Comparison of ENCODE assay signal across 29 cellular contexts in the genomic region with DNA sequence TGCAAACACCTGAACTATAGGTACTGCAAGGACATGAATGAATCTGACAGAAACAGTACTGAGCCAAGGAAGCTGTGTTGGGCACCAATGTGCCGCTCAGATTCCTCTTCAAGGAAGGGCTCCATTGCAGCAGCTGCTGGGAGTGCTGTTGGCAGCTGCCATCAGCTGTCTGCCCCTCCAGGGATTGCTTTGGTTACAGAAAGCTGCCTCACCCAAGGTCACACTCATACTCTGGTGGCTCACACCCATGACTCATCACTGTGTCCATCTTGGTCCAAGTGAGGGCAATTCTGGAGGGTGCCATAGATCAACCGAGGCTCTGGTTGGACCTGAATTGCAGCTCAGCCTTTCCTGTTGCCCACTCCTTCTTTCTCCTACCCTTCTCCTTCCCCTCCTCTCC. TPM values are rescaled to one million over a fixed set of nuclear protein-coding genes. Genes with fewer than 3 reads are reported as not detected.
DNase-seq lines count a peak whose midpoint lies in the region; ATAC-seq, FAIRE-seq and TF ChIP-seq lines count a peak whose summit lies in the region.
"Had no signal": no experiment of that assay in that cellular context is flagged by ENCODE, and none has a peak within 500 bp of the region (broad histone marks: within the 10 kb centered on the region; RNA-seq: fewer than 3 reads in every experiment).

No MANE protein-coding gene starts in this region.

- ATAC-seq in A549 = no peak
- no peak for ATAC-seq in GM21825 (IDR thresholded peaks at IDR 0.05; ENCODE audit: unreplicated experiment)
- ATAC-seq: activated CD8-positive, alpha-beta T cell treated with anti-CD3 and anti-CD28 coated beads, Interleukin-2, amount 10 ng/mL, durations not matched to agents 7 days and 5 days; activated T-helper 17 cell treated with anti-CD3 and anti-CD28 coated beads, Interleukin-2, amount 50 U/mL, for 72 hours; body of pancreas; effector memory CD8-positive, alpha-beta T cell; HCT116; left lobe of liver; T-helper 17 cell; upper lobe of right lung had no signal

- no peak for TF ChIP-seq RAD21 in A549 (conservative IDR thresholded peaks at IDR 0.05 in 1 of 2, IDR thresholded peaks at IDR 0.05 in 1 of 2)

- no peak for TF ChIP-seq EP300 in A549 (IDR thresholded peaks at IDR 0.05)

- peak in 1 of 2 experiments; percentile 5 for DNase-seq in A549 (ENCODE audit: low read depth in 1 of 2, low spot score in 1 of 2)
- DNase-seq in COLO668 (lab: John Stamatoyannopoulos, UW; ENCODE audit: unreplicated experiment) = peak; percentile 14
- peak; percentile 57 for DNase-seq in M059J (ENCODE audit: low read depth)
- DNase-seq in epithelial cell of esophagus (ENCODE audit: low read depth) = peak; percentile 6
- no peak for DNase-seq in mesenteric fat pad (ENCODE audit: low spot score)
- DNase-seq in H4 (ENCODE audit: low spot score) = no peak
- DNase-seq: activated CD8-positive, alpha-beta T cell treated with anti-CD3 and anti-CD28 coated beads, Interleukin-2, amount 10 ng/mL, durations not matched to agents 7 days and 5 days; activated naive CD4-positive, alpha-beta T cell treated with anti-CD3 and anti-CD28 coated beads, Interleukin-2, amount 10 ng/mL, durations not matched to agents 7 days and 5 days; body of pancreas; effector memory CD8-positive, alpha-beta T cell; IMR-90; mesendoderm; NCI-H1092; NCI-H187; stimulated activated CD4-positive, alpha-beta T cell treated with anti-CD3 and anti-CD28 coated beads, Interleukin-1b, Interleukin-23, amount 100 ng/mL, for 48 hours; stimulated activated naive CD4-positive, alpha-beta T cell treated with Interleukin-2 at 50 U/mL for 16 hours; T-helper 17 cell; upper lobe of right lung had no signal

- no peaks in the 10 kb centered on the region for H3K9me3 ChIP-seq in A549
- H3K9me3 ChIP-seq: body of pancreas, right atrium auricular region, suprapubic skin, upper lobe of right lung had no signal

- H3K4me3 ChIP-seq in A549 (no peak overlapping the region), epithelial cell of esophagus (ENCODE audit: low read length) (no peak overlapping the region)
- H3K4me3 ChIP-seq: body of pancreas, right atrium auricular region, SK-N-MC, suprapubic skin, upper lobe of right lung had no signal

- POLR2A ChIA-PET in A549 (lab: Yijun Ruan, JAX) = no interaction called here

- WGBS in A549 (ENCODE audit: missing lambda C conversion rate) = 56% methylated on average over 2 of the region's 2 CpGs

- no peak overlapping the region for H3K4me2 ChIP-seq in A549

- CTCF ChIA-PET in A549 (lab: Yijun Ruan, JAX) = interaction anchor here (0.7 to 1.2 kb wide), 2 partner anchors 9 to 23 kb away, joined by 3 to 4 read pairs; no protein-coding TSS in a partner anchor

- FAIRE-seq in A549 (lab: Jason Lieb, UNC) = no peak
- FAIRE-seq: D721Med, GM12892 had no signal

- TF ChIP-seq POLR2A in A549 (IDR thresholded peaks at IDR 0.05; ENCODE audit: low read length) = no peak

- H3K27ac ChIP-seq in A549 = no peak overlapping the region
- H3K27ac ChIP-seq: body of pancreas, right atrium auricular region, RWPE1, SK-N-MC, suprapubic skin, upper lobe of right lung had no signal

- 0 out of 3 replicates have a peak, but pooled peaks cover 2% of the 10 kb centered on the region for H3K4me1 ChIP-seq in A549
- H3K4me1 ChIP-seq: body of pancreas, right atrium auricular region, suprapubic skin, upper lobe of right lung had no signal

- TF ChIP-seq CTCF in A549 (IDR thresholded peaks at IDR 0.05) (no peak), epithelial cell of esophagus (IDR thresholded peaks at IDR 0.05; ENCODE audit: insufficient read depth, low read depth, low read length, missing control alignments) (no peak)

TF ChIP-seq in A549, 52 proteins besides CTCF, POLR2A, EP300 and RAD21:
- no peak for TF ChIP-seq FOSL2 (IDR thresholded peaks at IDR 0.05)
- 0 out of 2 replicates have a peak, but pooled peaks have one; percentile 11 for TF ChIP-seq FOSL2 (CRISPR knock-in tag; IDR thresholded peaks at IDR 0.05)
- TF ChIP-seq CHD2 (IDR thresholded peaks at IDR 0.05; ENCODE audit: low read length, partially characterized antibody) = no peak

RNA-seq across cellular contexts. Expression of gene TRPM8, which starts 24.4 kb away (rescaled TPM):
- polyA plus RNA-seq in A549 (2011; rRNA removed) (0.90 and 0.97 TPM in 2 replicates), A549 (2017; fragmentation: RNase III; extraction: RNeasy Plus Mini Kit Qiagen cat#74134 plus additional on column Dnase treatment) (0.09 to 0.25 TPM (median 0.24 TPM) in 3 replicates)
- 0.34 and 0.69 TPM in 2 replicates for polyA plus RNA-seq in A549 (2012; cell fraction: cytosol; rRNA removed)
- polyA plus RNA-seq in A549 (2012; cell fraction: nucleus; rRNA removed) = 0.15 and 0.43 TPM in 2 replicates
- 0.58 and 4.4 TPM in 2 replicates for polyA minus RNA-seq in A549 (2011; rRNA and poly(A)+ RNA removed)
- 1.9 and 4.2 TPM in 2 replicates for total RNA-seq in M059J (2014; rRNA removed; shearing (Covaris generic))
- not detected for total RNA-seq in mesenteric fat pad
- 1.3 and 7.6 TPM in 2 replicates for total RNA-seq in H4 (2014; rRNA removed; shearing (Covaris generic))
- total RNA-seq: activated CD8-positive, alpha-beta T cell treated with anti-CD3 and anti-CD28 coated beads, Interleukin-2, amount 10 ng/mL, durations not matched to agents 7 days and 5 days; IMR-90; right atrium auricular region; T-helper 17 cell; upper lobe of right lung had no signal
- polyA plus RNA-seq: CD14-positive monocyte, IMR-90 had no signal

RNA-seq across cellular contexts. Expression of gene HJURP, which starts 38.5 kb away (rescaled TPM):
- polyA plus RNA-seq in A549 (2011; rRNA removed) = 111 and 119 TPM in 2 replicates
- 118 and 128 TPM in 2 replicates for polyA plus RNA-seq in A549 (2012; cell fraction: cytosol; rRNA removed)
- 310 and 320 TPM in 2 replicates for polyA plus RNA-seq in A549 (2012; cell fraction: nucleus; rRNA removed)
- 102 to 109 TPM (median 103 TPM) in 3 replicates for polyA plus RNA-seq in A549 (2017; fragmentation: RNase III; extraction: RNeasy Plus Mini Kit Qiagen cat#74134 plus additional on column Dnase treatment)
- 230 and 268 TPM in 2 replicates for polyA minus RNA-seq in A549 (2011; rRNA and poly(A)+ RNA removed)
- 58.4 and 80.4 TPM in 2 replicates for total RNA-seq in M059J (2014; rRNA removed; shearing (Covaris generic))
- 0.55 TPM for total RNA-seq in mesenteric fat pad
- 83.4 and 105 TPM in 2 replicates for total RNA-seq in H4 (2014; rRNA removed; shearing (Covaris generic))
- polyA plus RNA-seq: CD14-positive monocyte had no signal

Comparison
In these comparisons a context has a peak if more than half of its experiments do, and no peak if none do; other contexts are left out.
1. DNase-seq: peak in COLO668 (single experiment), M059J (single experiment) and epithelial cell of esophagus (single experiment); none in mesenteric fat pad (single experiment) and H4 (single experiment).
2. RNA of gene HJURP, which starts 38.5 kb away (total RNA-seq): 83.4 to 105 TPM in H4 and 58.4 to 80.4 TPM in M059J; 0.55 TPM in mesenteric fat pad (single experiment); every median in the first group is over 10 times any median in the second.